Comparison of ENCODE assay signal across 12 cellular contexts in genomic region chr4:1862055-1862911, GRCh38. TPM values are rescaled to one million over a fixed set of nuclear protein-coding genes. Genes with fewer than 3 reads are reported as not detected.
A peak's percentile ranks its signal among the peaks of the same experiment; 100 is the strongest.
DNase-seq lines count a peak whose midpoint lies in the region; ATAC-seq, FAIRE-seq and TF ChIP-seq lines count a peak whose summit lies in the region.
"Had no signal": no experiment of that assay in that cellular context is flagged by ENCODE, and none has a peak within 500 bp of the region (broad histone marks: within the 10 kb centered on the region; RNA-seq: fewer than 3 reads in every experiment).

No MANE protein-coding gene starts in this region.

- H3K4me3 ChIP-seq in GM12865 (ENCODE audit: low read depth, low read length) (peak overlapping the region; percentile 28), H1 (ENCODE audit: extremely low read depth in 1 of 4, insufficient read depth in 2 of 4, low read depth in 3 of 4, low read length in 4 of 4) (peak overlapping the region; percentile 7 to 59 (median 18); a peak in 6 of 8 replicates), osteoblast (ENCODE audit: insufficient read depth, low read length) (peak overlapping the region; percentile 61)

- H3K18ac ChIP-seq in H1 (ENCODE audit: extremely low read depth, low read length): no peak overlapping the region; the same call in 1 of the 2 replicates

- POLR2A ChIA-PET in H1 (lab: Charles Lee; ENCODE audit: partially characterized antibody): no interaction called here
- POLR2A ChIA-PET in RWPE1 (lab: Yijun Ruan, JAX; ENCODE audit: low non-redundant PET): no interaction called here

- H4K5ac ChIP-seq in H1 (ENCODE audit: insufficient read length, low read depth, low read length): no peak overlapping the region

- no peak overlapping the region for H2BK120ac ChIP-seq in H1 (replicated peaks; ENCODE audit: low read depth, low read length)

- H3K27ac ChIP-seq in H1 (ENCODE audit: low read depth, low read length) (no peak overlapping the region), osteoblast (ENCODE audit: low read depth, low read length) (no peak overlapping the region), RWPE1 (no peak overlapping the region)
- H3K27ac ChIP-seq: adrenal gland had no signal

- H4K8ac ChIP-seq in H1 (ENCODE audit: extremely low read depth, insufficient read depth, low read length): no peak overlapping the region

- no peaks in the 10 kb centered on the region for H3K9me3 ChIP-seq in H1 (ENCODE audit: insufficient read depth in 2 of 2, low read depth in 1 of 2, low read length in 1 of 2)
- no peaks in the 10 kb centered on the region for H3K9me3 ChIP-seq in osteoblast (ENCODE audit: low read depth, low read length)
- H3K9me3 ChIP-seq: adrenal gland had no signal

- H2AFZ ChIP-seq in H1 (ENCODE audit: low read length) (no peak overlapping the region; the same call in 1 of the 2 replicates), osteoblast (ENCODE audit: low read length) (peak overlapping the region; percentile 59)

- peak overlapping the region; percentile 63 for H3K27ac Mint-ChIP-seq in T-helper 2 cell treated with Interferon-gamma antibody and Interleukin-4, amounts not matched to agents 5 μg/mL and 100 μg/mL, for 36 hours

- H3K27me3 ChIP-seq in H1 (replicated peaks in 1 of 4; ENCODE audit: control insufficient read depth in 3 of 4, extremely low read depth in 1 of 4, insufficient read depth in 3 of 4, low read length in 3 of 4): peaks cover 75 to 98% (median 97%) of the 10 kb centered on the region in 4 experiments
- H3K27me3 ChIP-seq in osteoblast (ENCODE audit: insufficient read depth, low read length): peaks cover 5% of the 10 kb centered on the region
- H3K27me3 ChIP-seq: adrenal gland had no signal

- H4K20me1 ChIP-seq in H1 (replicated peaks in 1 of 2; ENCODE audit: control insufficient read depth in 1 of 2, insufficient read depth in 2 of 2, low read length in 2 of 2): peaks cover 11 to 22% of the 10 kb centered on the region in 2 experiments
- H4K20me1 ChIP-seq in osteoblast (ENCODE audit: insufficient read depth, low read length): peaks cover 3% of the 10 kb centered on the region

- no peak for FAIRE-seq in H1 (lab: Jason Lieb, UNC)

- H3K79me2 ChIP-seq in H1 (ENCODE audit: control insufficient read depth in 1 of 2, insufficient read depth in 2 of 2, low read length in 2 of 2) (no peaks in the 10 kb centered on the region), osteoblast (ENCODE audit: insufficient read depth, low read length) (peaks cover 3% of the 10 kb centered on the region)

- no peak for ATAC-seq in HG03097 (IDR thresholded peaks at IDR 0.05; ENCODE audit: low FRiP score, unreplicated experiment)
- no peak for ATAC-seq in GM18861 (IDR thresholded peaks at IDR 0.05; ENCODE audit: unreplicated experiment)
- ATAC-seq: Panc1 had no signal

- no peak overlapping the region for H3K56ac ChIP-seq in H1 (replicated peaks; ENCODE audit: insufficient read length, low read depth, low read length)

- TF ChIP-seq EP300 in H1 (IDR thresholded peaks at IDR 0.05; ENCODE audit: borderline replicate concordance in 1 of 2, low read depth in 2 of 2, low read length in 2 of 2): no peak

- H3K27me3 Mint-ChIP-seq in T-helper 2 cell treated with Interferon-gamma antibody and Interleukin-4, amounts not matched to agents 5 μg/mL and 100 μg/mL, for 36 hours (ENCODE audit: low read depth): no peaks in the 10 kb centered on the region

- no peak for TF ChIP-seq POLR2A in H1 (IDR thresholded peaks at IDR 0.05; ENCODE audit: control extremely low read depth in 1 of 2, low read depth in 2 of 2, low read length in 2 of 2)

- H3K14ac ChIP-seq in H1 (ENCODE audit: insufficient read length): no peak overlapping the region

- DNase-seq in GM12865 (ENCODE audit: low read depth) (no peak), H1 (ENCODE audit: low read depth in 1 of 2, low spot score in 2 of 2) (no peak), osteoblast (ENCODE audit: insufficient read length, low spot score, missing footprints) (peak; percentile 63), NCI-H1417 treated with DMSO at 0.1 percent for 48 hours (lab: John Stamatoyannopoulos, UW) (no peak), RWPE1 (ENCODE audit: low spot score) (no peak)
- DNase-seq in T-helper 2 cell treated with Interferon-gamma antibody and Interleukin-4, amounts not matched to agents 5 μg/mL and 100 μg/mL, for 36 hours (ENCODE audit: low spot score): no peak
- DNase-seq: adrenal gland, foreskin melanocyte, KBM-7 had no signal

- H2AK5ac ChIP-seq in H1 (ENCODE audit: low read depth, low read length): no peak overlapping the region

- H3K36me3 Mint-ChIP-seq in T-helper 2 cell treated with Interferon-gamma antibody and Interleukin-4, amounts not matched to agents 5 μg/mL and 100 μg/mL, for 36 hours (ENCODE audit: low read depth): no peaks in the 10 kb centered on the region

- H3K4me2 ChIP-seq in H1 (ENCODE audit: insufficient read depth in 1 of 2, low read depth in 2 of 2, low read length in 2 of 2): peak overlapping the region; percentile 25 to 64
- H3K4me2 ChIP-seq in osteoblast (ENCODE audit: insufficient read depth, low read length): peak overlapping the region; percentile 77

- no peaks in the 10 kb centered on the region for H3K79me1 ChIP-seq in H1 (ENCODE audit: low read depth, low read length)

- no peaks in the 10 kb centered on the region for H3K9me3 Mint-ChIP-seq in T-helper 2 cell treated with Interferon-gamma antibody and Interleukin-4, amounts not matched to agents 5 μg/mL and 100 μg/mL, for 36 hours

- no peak overlapping the region for H2BK20ac ChIP-seq in H1 (ENCODE audit: low read length)

- no peak overlapping the region for H3K4ac ChIP-seq in H1 (replicated peaks; ENCODE audit: insufficient read length, low read depth, low read length)

- TF ChIP-seq CTCF in GM12865 (IDR thresholded peaks at IDR 0.05; ENCODE audit: insufficient read depth, low read depth, low read length, missing control alignments) (no peak), H1 (IDR thresholded peaks at IDR 0.05; ENCODE audit: control extremely low read depth in 1 of 3, insufficient read depth in 1 of 3, low read depth in 1 of 3, low read length in 3 of 3) (no peak), osteoblast (IDR thresholded peaks at IDR 0.05; ENCODE audit: extremely low read depth, low read depth, low read length) (no peak), RWPE1 (conservative IDR thresholded peaks at IDR 0.05; ENCODE audit: low read depth) (no peak)

- peaks cover 13% of the 10 kb centered on the region for H3K4me1 Mint-ChIP-seq in T-helper 2 cell treated with Interferon-gamma antibody and Interleukin-4, amounts not matched to agents 5 μg/mL and 100 μg/mL, for 36 hours (ENCODE audit: low read depth)

- H3K23me2 ChIP-seq in H1 (ENCODE audit: low read depth, low read length): peaks cover 4% of the 10 kb centered on the region; the same call in 1 of the 2 replicates

- H2BK15ac ChIP-seq in H1 (ENCODE audit: low read length): no peak overlapping the region

- H3K4me1 ChIP-seq in H1 (replicated peaks in 1 of 4; ENCODE audit: control insufficient read depth in 3 of 4, insufficient read depth in 4 of 4, low read length in 3 of 4) (peaks cover 0 to under 1% (median under 1%) of the 10 kb centered on the region in 4 experiments; a peak in 3 of 7 replicates), osteoblast (ENCODE audit: insufficient read depth, low read length) (peaks cover 4% of the 10 kb centered on the region)

- no peak for TF ChIP-seq RAD21 in H1 (IDR thresholded peaks at IDR 0.05 in 1 of 2, conservative IDR thresholded peaks at IDR 0.05 in 1 of 2; ENCODE audit: low read depth in 2 of 2, low read length in 2 of 2)

- no peak overlapping the region for H2BK12ac ChIP-seq in H1 (ENCODE audit: low read depth, low read length)

- CTCF ChIA-PET in H1 (lab: Charles Lee; ENCODE audit: partially characterized antibody) (interaction anchor here (0.7 to 2.0 kb wide), 4 partner anchors 11 to 117 kb away, joined by 3 to 9 read pairs (median 6); no protein-coding TSS in a partner anchor), RWPE1 (lab: Yijun Ruan, JAX) (no interaction called here)

- no peak overlapping the region for H4K91ac ChIP-seq in H1 (replicated peaks; ENCODE audit: insufficient read length, low read length)

- WGBS in H1 (ENCODE audit: extremely low coverage in 1 of 2, insufficient coverage in 1 of 2, insufficient read length in 1 of 2, insufficient replicate concordance in 2 of 2, low coverage in 1 of 2, low lambda C conversion rate in 2 of 2, missing lambda C conversion rate in 1 of 2), 2 experiments: 33% methylated on average over 19 of the region's 45 CpGs; no CpG with 5 or more reads in 1 of the 2 experiments

- H3K9ac ChIP-seq in H1 (replicated peaks in 1 of 4; ENCODE audit: extremely low read depth in 1 of 4, low read depth in 3 of 4, low read length in 3 of 4): no peak overlapping the region

- H3K36me3 ChIP-seq in H1 (ENCODE audit: control insufficient read depth in 2 of 4, insufficient read depth in 4 of 4, low read length in 3 of 4) (no peaks in the 10 kb centered on the region), osteoblast (ENCODE audit: insufficient read depth, low read length) (no peaks in the 10 kb centered on the region)
- H3K36me3 ChIP-seq: adrenal gland had no signal

- no peak overlapping the region for H3K23ac ChIP-seq in H1 (ENCODE audit: insufficient read length)

- peak overlapping the region; percentile 71 for H3K4me3 Mint-ChIP-seq in T-helper 2 cell treated with Interferon-gamma antibody and Interleukin-4, amounts not matched to agents 5 μg/mL and 100 μg/mL, for 36 hours

- H2BK5ac ChIP-seq in H1 (ENCODE audit: low read depth, low read length): no peak overlapping the region

RNA-seq across cellular contexts. Expression of gene LETM1, which starts 6.3 kb away (rescaled TPM):
- 50.1 and 53.1 TPM in 2 replicates for total RNA-seq in H1 (2021; fragmentation: NEBNext Ultra II Directional; extraction: Animal tissue kit (Norgen Biotek cat#: 25700))
- 19.8 and 30.6 TPM in 2 replicates for polyA plus RNA-seq in H1 (2011; rRNA removed)
- 22.0 TPM for polyA plus RNA-seq in H1 (2011; cell fraction: cytosol; rRNA removed)
- 59.2 TPM for polyA plus RNA-seq in H1 (2011; cell fraction: nucleus; rRNA removed)
- 30.2 to 39.2 TPM (median 33.8 TPM) in 4 replicates for polyA plus RNA-seq in H1 (2012, experiment 1 of 2)
- 21.8 TPM for polyA plus RNA-seq in H1 (2012, experiment 2 of 2)
- 21.7 TPM for polyA plus RNA-seq in H1 (2013, experiment 1 of 2)
- 21.1 TPM for polyA plus RNA-seq in H1 (2013, experiment 2 of 2)
- 39.5 and 52.7 TPM in 2 replicates for polyA minus RNA-seq in H1 (2011; rRNA and poly(A)+ RNA removed)
- polyA minus RNA-seq in H1 (2011; cell fraction: cytosol; rRNA and poly(A)+ RNA removed): 40.8 TPM
- 37.0 TPM for polyA minus RNA-seq in H1 (2011; cell fraction: nucleus; rRNA and poly(A)+ RNA removed)
- total RNA-seq in osteoblast: 68.4 and 75.3 TPM in 2 replicates

RNA-seq across cellular contexts. Expression of gene NSD2, which starts 8.9 kb away (rescaled TPM):
- 129 TPM in 2 replicates for total RNA-seq in H1 (2021; fragmentation: NEBNext Ultra II Directional; extraction: Animal tissue kit (Norgen Biotek cat#: 25700))
- 26.7 and 40.3 TPM in 2 replicates for polyA plus RNA-seq in H1 (2011; rRNA removed)
- polyA plus RNA-seq in H1 (2011; cell fraction: cytosol; rRNA removed): 36.6 TPM
- 84.1 TPM for polyA plus RNA-seq in H1 (2011; cell fraction: nucleus; rRNA removed)
- 66.4 to 82.6 TPM (median 77.2 TPM) in 4 replicates for polyA plus RNA-seq in H1 (2012, experiment 1 of 2)
- 11.1 TPM for polyA plus RNA-seq in H1 (2012, experiment 2 of 2)
- polyA plus RNA-seq in H1 (2013, experiment 1 of 2): 41.1 TPM
- 39.6 TPM for polyA plus RNA-seq in H1 (2013, experiment 2 of 2)
- polyA minus RNA-seq in H1 (2011; rRNA and poly(A)+ RNA removed): 79.1 and 96.2 TPM in 2 replicates
- 53.7 TPM for polyA minus RNA-seq in H1 (2011; cell fraction: cytosol; rRNA and poly(A)+ RNA removed)
- 117 TPM for polyA minus RNA-seq in H1 (2011; cell fraction: nucleus; rRNA and poly(A)+ RNA removed)
- total RNA-seq in osteoblast: 53.0 and 58.6 TPM in 2 replicates
